Comparison of ENCODE assay signal across 13 cellular contexts in genomic region chr3:179526482-179526881, GRCh38. TPM values are rescaled to one million over a fixed set of nuclear protein-coding genes. Genes with fewer than 3 reads are reported as not detected.
DNase-seq lines count a peak whose midpoint lies in the region; ATAC-seq and TF ChIP-seq lines count a peak whose summit lies in the region.
"Had no signal": no experiment of that assay in that cellular context is flagged by ENCODE, and none has a peak within 500 bp of the region (broad histone marks: within the 10 kb centered on the region; RNA-seq: fewer than 3 reads in every experiment).

No MANE protein-coding gene starts in this region.

- no peak for TF ChIP-seq CTCF in hepatocyte (IDR thresholded peaks at IDR 0.05; ENCODE audit: poor library complexity)

- H3K9me2 ChIP-seq in hepatocyte (replicated peaks; ENCODE audit: insufficient read depth), result no peaks in the 10 kb centered on the region

- WGBS in hepatocyte (ENCODE audit: low lambda C conversion rate, missing lambda C conversion rate), result 17% methylated on average over 1 of the region's 1 CpG

- intact Hi-C loops in sciatic nerve (cut with DNase I), result no loop called here

- no peaks in the 10 kb centered on the region for H3K9me3 Mint-ChIP-seq in activated naive CD8-positive, alpha-beta T cell treated with anti-CD3 and anti-CD28 coated beads for 36 hours
- H3K9me3 Mint-ChIP-seq: memory B cell had no signal

- no peaks in the 10 kb centered on the region for H3K27me3 Mint-ChIP-seq in activated naive CD8-positive, alpha-beta T cell treated with anti-CD3 and anti-CD28 coated beads for 36 hours

- H4K20me1 ChIP-seq in BLaER1 (no peaks in the 10 kb centered on the region), hepatocyte (ENCODE audit: insufficient read depth, poor library complexity, severe bottlenecking) (no peaks in the 10 kb centered on the region)

- H3K4me1 ChIP-seq in BLaER1 (peaks cover 9% of the 10 kb centered on the region), hepatocyte (ENCODE audit: insufficient read depth) (no peaks in the 10 kb centered on the region)

- H3K36me3 Mint-ChIP-seq in activated naive CD8-positive, alpha-beta T cell treated with anti-CD3 and anti-CD28 coated beads for 36 hours, result no peaks in the 10 kb centered on the region
- H3K36me3 Mint-ChIP-seq: activated CD8-positive, alpha-beta memory T cell treated with anti-CD3 and anti-CD28 coated beads, Interleukin-2, amount 10 ng/mL, durations not matched to agents 7 days and 5 days; memory B cell had no signal

- H3K27ac ChIP-seq in BLaER1, result no peak overlapping the region
- H3K27ac ChIP-seq in hepatocyte, result peak overlapping the region; percentile 86
- H3K27ac ChIP-seq: RWPE1, thyroid gland had no signal

- H3K4me3 ChIP-seq in BLaER1 (no peak overlapping the region), hepatocyte (no peak overlapping the region)
- H3K4me3 ChIP-seq: thyroid gland had no signal

- no peak overlapping the region for H2AFZ ChIP-seq in hepatocyte

- H3K27me3 ChIP-seq in BLaER1 (no peaks in the 10 kb centered on the region), hepatocyte (no peaks in the 10 kb centered on the region)
- H3K27me3 ChIP-seq: thyroid gland had no signal

- ATAC-seq in sciatic nerve (peak; percentile 85), GM19463 (IDR thresholded peaks at IDR 0.05; ENCODE audit: unreplicated experiment) (no peak)
- ATAC-seq: activated CD8-positive, alpha-beta memory T cell treated with anti-CD3 and anti-CD28 coated beads, Interleukin-2, amount 10 ng/mL, durations not matched to agents 7 days and 5 days had no signal

- no peak overlapping the region for H3K4me3 Mint-ChIP-seq in activated naive CD8-positive, alpha-beta T cell treated with anti-CD3 and anti-CD28 coated beads for 36 hours
- H3K4me3 Mint-ChIP-seq: activated CD8-positive, alpha-beta memory T cell treated with anti-CD3 and anti-CD28 coated beads, Interleukin-2, amount 10 ng/mL, durations not matched to agents 7 days and 5 days; memory B cell had no signal

- DNase-seq in amniotic epithelial cell (ENCODE audit: low read depth) (peak; percentile 83), hepatocyte (ENCODE audit: low spot score) (no peak), sciatic nerve (ENCODE audit: low spot score) (no peak), HuH-7.5 (ENCODE audit: low spot score) (no peak), OCI-M2 (lab: John Stamatoyannopoulos, UW; ENCODE audit: unreplicated experiment) (no peak)
- no peak for DNase-seq in activated naive CD8-positive, alpha-beta T cell treated with anti-CD3 and anti-CD28 coated beads for 36 hours
- DNase-seq: activated CD8-positive, alpha-beta memory T cell treated with anti-CD3 and anti-CD28 coated beads, Interleukin-2, amount 10 ng/mL, durations not matched to agents 7 days and 5 days; NCI-H524 treated with DMSO at 0.1 percent for 48 hours had no signal

- H3K36me3 ChIP-seq in BLaER1 (no peaks in the 10 kb centered on the region), hepatocyte (replicated peaks; ENCODE audit: insufficient read depth, low read depth) (no peaks in the 10 kb centered on the region)
- H3K36me3 ChIP-seq: thyroid gland had no signal

- H3K9ac ChIP-seq in BLaER1, result no peak overlapping the region

- H3K79me2 ChIP-seq in hepatocyte, result no peaks in the 10 kb centered on the region

- no peaks in the 10 kb centered on the region for H3K9me3 ChIP-seq in BLaER1
- H3K9me3 ChIP-seq in hepatocyte (ENCODE audit: low read depth), result no peaks in the 10 kb centered on the region
- H3K9me3 ChIP-seq: thyroid gland had no signal

- no peak overlapping the region for H3K27ac Mint-ChIP-seq in activated naive CD8-positive, alpha-beta T cell treated with anti-CD3 and anti-CD28 coated beads for 36 hours
- H3K27ac Mint-ChIP-seq: activated CD8-positive, alpha-beta memory T cell treated with anti-CD3 and anti-CD28 coated beads, Interleukin-2, amount 10 ng/mL, durations not matched to agents 7 days and 5 days; memory B cell had no signal

- peak overlapping the region; percentile 39 for H3K4me2 ChIP-seq in BLaER1
- peak overlapping the region; percentile 69 for H3K4me2 ChIP-seq in hepatocyte

- no peaks in the 10 kb centered on the region for H3K4me1 Mint-ChIP-seq in activated naive CD8-positive, alpha-beta T cell treated with anti-CD3 and anti-CD28 coated beads for 36 hours
- H3K4me1 Mint-ChIP-seq: activated CD8-positive, alpha-beta memory T cell treated with anti-CD3 and anti-CD28 coated beads, Interleukin-2, amount 10 ng/mL, durations not matched to agents 7 days and 5 days; memory B cell had no signal

RNA-seq across cellular contexts. Expression of gene ACTL6A, which starts 36.2 kb away (rescaled TPM):
- total RNA-seq in hepatocyte, result 56.8 and 92.6 TPM in 2 replicates
- polyA plus RNA-seq in hepatocyte, result 61.2 and 68.7 TPM in 2 replicates
- 39.7 TPM for total RNA-seq in sciatic nerve
- 10 to 100 TPM; 94.2 to 95.7 TPM for total RNA-seq in activated naive CD8-positive, alpha-beta T cell treated with anti-CD3 and anti-CD28 coated beads for 36 hours
